ENCODE assay signal across 1 cellular context in genomic region chr5:997001-997474, GRCh38.
TF ChIP-seq lines count a peak whose summit lies in the region.

No MANE protein-coding gene starts in this region.

TF ChIP-seq in HepG2, 621 proteins besides CTCF, POLR2A, EP300 and RAD21:
- TF ChIP-seq TEAD3 (CRISPR knock-in tag; optimal IDR thresholded peaks at IDR 0.05; ENCODE audit: borderline replicate concordance) (peak; percentile 26), KDM5A (IDR thresholded peaks at IDR 0.05; ENCODE audit: borderline replicate concordance, low read length) (no peak), ZNF335 (CRISPR knock-in tag; IDR thresholded peaks at IDR 0.05) (no peak), ZBTB43 (CRISPR knock-in tag; conservative IDR thresholded peaks at IDR 0.05) (no peak), SOX5 (CRISPR knock-in tag; IDR thresholded peaks at IDR 0.05; ENCODE audit: borderline replicate concordance) (no peak), GABPA (IDR thresholded peaks at IDR 0.05; ENCODE audit: low read depth, low read length) (no peak), GABPA (CRISPR knock-in tag; IDR thresholded peaks at IDR 0.05; ENCODE audit: low read depth) (peak; percentile 32; the same call in 1 of the 2 replicates), EHMT2 (IDR thresholded peaks at IDR 0.05; ENCODE audit: borderline replicate concordance, low read depth, low read length) (no peak)
